In the genomic region with DNA sequence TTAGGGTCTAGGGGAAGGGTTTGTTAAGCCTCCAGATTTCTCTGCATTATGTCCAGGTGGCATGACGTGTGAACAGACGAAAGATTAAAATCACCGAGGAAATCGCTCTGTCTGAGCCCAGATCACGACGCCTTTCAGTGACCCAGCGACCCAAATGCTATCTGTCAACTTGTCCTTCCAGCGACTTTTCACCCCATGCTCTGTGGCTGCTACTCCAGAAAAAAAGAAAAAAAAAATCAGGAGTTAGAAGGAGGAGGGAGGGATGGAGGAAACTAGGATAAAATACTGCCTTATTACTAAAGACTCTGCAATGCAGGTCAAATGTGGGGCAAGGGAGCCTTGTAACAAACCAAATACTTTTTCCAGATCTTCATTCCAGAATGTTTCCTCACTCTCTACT, we compare ENCODE assay signal across 1 cellular context.
TF ChIP-seq lines count a peak whose summit lies in the region.

No MANE protein-coding gene starts in this region.

TF ChIP-seq in IMR-90, 13 proteins besides CTCF, POLR2A, EP300 and RAD21 (continued from another document):
- no peak for TF ChIP-seq FOS (IDR thresholded peaks at IDR 0.05; ENCODE audit: low read depth, low read length)
- no peak for TF ChIP-seq RCOR1 (IDR thresholded peaks at IDR 0.05; ENCODE audit: insufficient replicate concordance, low read length)
- no peak for TF ChIP-seq RFX5 (IDR thresholded peaks at IDR 0.05; ENCODE audit: low read depth, low read length)
- no peak for TF ChIP-seq BHLHE40 (IDR thresholded peaks at IDR 0.05; ENCODE audit: low read depth, low read length)
